In genomic region chr2:14223576-14223975, GRCh38 we compare ENCODE assay signal across 21 cellular contexts.
"Had no signal": no experiment of that assay in that cellular context is flagged by ENCODE, and none has a peak within 500 bp of the region (broad histone marks: within the 10 kb centered on the region; RNA-seq: fewer than 3 reads in every experiment).

No MANE protein-coding gene starts in this region.

- H3K4me1 Mint-ChIP-seq: IgD-negative memory B cell had no signal

- ATAC-seq: HepG2, K562 had no signal

- H3K4me3 Mint-ChIP-seq: IgD-negative memory B cell had no signal

- FAIRE-seq: HepG2, K562, RCC 7860 had no signal

- H3K4me1 ChIP-seq: SJSA1 had no signal

- H3K27me3 ChIP-seq: SJSA1 had no signal

- H3K27ac ChIP-seq: KMS-11, SJSA1, SK-N-MC had no signal

- H3K36me3 ChIP-seq: SJSA1 had no signal

- H3K36me3 Mint-ChIP-seq: IgD-negative memory B cell had no signal

- H3K4me3 ChIP-seq: K562, SJSA1, SK-N-MC had no signal

- H3K9ac ChIP-seq: KMS-11 had no signal

- H3K27me3 Mint-ChIP-seq: IgD-negative memory B cell had no signal

- DNase-seq: Kasumi-1, MM.1S, NCI-H1092 treated with DMSO at 0.1 percent for 48 hours, NCI-H1436, NCI-H187, NCI-H2029, NCI-H2171 treated with DMSO at 0.1 percent for 48 hours, NCI-H345, NCI-H446 treated with DMSO at 0.1 percent for 48 hours, NCI-H510A treated with DMSO at 0.1 percent for 48 hours, NCI-H526, Right ventricle myocardium superior, RPMI8226, SIG-M5 had no signal

- H3K27ac Mint-ChIP-seq: IgD-negative memory B cell had no signal

- H3K4me2 ChIP-seq: KMS-11 had no signal
